ENCODE assay signal across 20 cellular contexts in the genomic region with DNA sequence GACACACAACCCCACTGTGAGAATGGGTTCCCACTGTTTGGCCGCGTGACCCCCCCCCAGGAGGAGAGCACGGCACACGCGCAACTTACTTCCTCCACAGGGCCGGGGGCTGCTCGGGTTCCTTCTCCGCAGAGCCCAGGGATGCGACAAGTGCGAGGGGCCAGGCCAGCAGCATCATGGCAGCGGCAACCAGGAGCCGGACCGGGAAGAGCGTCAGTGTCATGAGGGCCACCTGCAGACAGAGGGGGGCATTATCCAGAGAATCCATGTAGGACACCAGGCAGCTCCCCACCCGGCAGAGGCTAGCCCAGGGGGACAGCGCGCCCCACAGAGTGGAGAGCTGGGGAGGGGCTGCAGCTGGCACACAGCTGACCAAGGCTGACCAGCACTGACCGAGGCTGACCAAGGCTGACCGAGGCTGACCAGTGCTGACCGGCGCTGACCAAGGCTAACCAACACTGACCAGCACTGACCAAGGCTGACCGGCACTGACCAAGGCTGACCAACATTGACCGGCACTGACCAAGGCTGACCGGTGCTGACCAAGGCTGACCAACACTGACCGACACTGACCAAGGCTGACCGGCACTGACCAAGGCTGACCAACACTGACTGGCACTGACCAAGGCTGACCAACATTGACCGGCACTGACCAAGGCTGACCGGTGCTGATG. TPM values are rescaled to one million over a fixed set of nuclear protein-coding genes. Genes with fewer than 3 reads are reported as not detected.
A peak's percentile ranks its signal among the peaks of the same experiment; 100 is the strongest.
DNase-seq lines count a peak whose midpoint lies in the region; ATAC-seq and TF ChIP-seq lines count a peak whose summit lies in the region.
"Had no signal": no experiment of that assay in that cellular context is flagged by ENCODE, and none has a peak within 500 bp of the region (broad histone marks: within the 10 kb centered on the region; RNA-seq: fewer than 3 reads in every experiment).

No MANE protein-coding gene starts in this region.

- peaks cover 22% of the 10 kb centered on the region for H3K4me1 Mint-ChIP-seq in activated CD4-positive, alpha-beta T cell treated with anti-CD3 and anti-CD28 coated beads for 36 hours
- peaks cover 62 to 96% of the 10 kb centered on the region in 2 donors for H3K4me1 Mint-ChIP-seq in stimulated activated naive B cell treated with anti-CD40 and anti-IgM and Interleukin-4, amounts not matched to agents 10 μg/mL and 1 μg/mL and 100 μg/mL, for 72 hours

- intact Hi-C loops in activated CD4-positive, alpha-beta T cell treated with anti-CD3 and anti-CD28 coated beads for 36 hours (cut with DNase I, micrococcal nuclease), result no loop called here

- H3K9me3 ChIP-seq in hepatocyte (ENCODE audit: low read depth), result no peaks in the 10 kb centered on the region

- H3K9me3 Mint-ChIP-seq in activated CD4-positive, alpha-beta T cell treated with anti-CD3 and anti-CD28 coated beads for 36 hours (ENCODE audit: low read depth), result no peaks in the 10 kb centered on the region
- peaks cover 3% of the 10 kb centered on the region in 2 donors for H3K9me3 Mint-ChIP-seq in stimulated activated naive B cell treated with anti-CD40 and anti-IgM and Interleukin-4, amounts not matched to agents 10 μg/mL and 1 μg/mL and 100 μg/mL, for 72 hours
- H3K9me3 Mint-ChIP-seq: activated naive CD4-positive, alpha-beta T cell treated with anti-CD3 and anti-CD28 coated beads, Interleukin-2, amount 50 U/mL, for 72 hours; activated T-cell treated with anti-CD3 and anti-CD28 coated beads, Interleukin-2, amount 50 U/mL, for 4 hours had no signal

- H3K27ac Mint-ChIP-seq in activated CD4-positive, alpha-beta T cell treated with anti-CD3 and anti-CD28 coated beads for 36 hours, result no peak overlapping the region
- peak overlapping the region; percentile 91 for H3K27ac Mint-ChIP-seq in stimulated activated naive B cell treated with anti-CD40 and anti-IgM and Interleukin-4, amounts not matched to agents 10 μg/mL and 1 μg/mL and 100 μg/mL, for 72 hours
- H3K27ac Mint-ChIP-seq: activated naive CD4-positive, alpha-beta T cell treated with anti-CD3 and anti-CD28 coated beads, Interleukin-2, amount 50 U/mL, for 72 hours had no signal

- POLR2A ChIA-PET in activated CD4-positive, alpha-beta T cell treated with anti-CD3 and anti-CD28 coated beads for 36 hours (lab: Charles Lee), result interaction anchor here (0.6 kb wide), 1 partner anchor 9 kb away, joined by 8 read pairs; no protein-coding TSS in a partner anchor
- POLR2A ChIA-PET in RWPE1 (lab: Yijun Ruan, JAX; ENCODE audit: low non-redundant PET), result no interaction called here

- 94% methylated on average over 27 of the region's 28 CpGs for WGBS in hepatocyte (ENCODE audit: low lambda C conversion rate, missing lambda C conversion rate)

- H3K79me2 ChIP-seq in hepatocyte, result peaks cover 42% of the 10 kb centered on the region

- H3K36me3 ChIP-seq in hepatocyte (replicated peaks; ENCODE audit: insufficient read depth, low read depth), result no peaks in the 10 kb centered on the region

- CTCF ChIA-PET in activated CD4-positive, alpha-beta T cell treated with anti-CD3 and anti-CD28 coated beads for 36 hours (lab: Charles Lee), result no interaction called here
- CTCF ChIA-PET in RWPE1 (lab: Yijun Ruan, JAX), result interaction anchor here (1.0 kb wide), 1 partner anchor 143 kb away, joined by 4 read pairs; no protein-coding TSS in a partner anchor

- TF ChIP-seq CTCF in RWPE1 (conservative IDR thresholded peaks at IDR 0.05; ENCODE audit: low read depth) (no peak), foreskin keratinocyte (conservative IDR thresholded peaks at IDR 0.05) (no peak), hepatocyte (IDR thresholded peaks at IDR 0.05; ENCODE audit: poor library complexity) (no peak)

- H3K27me3 Mint-ChIP-seq in activated CD4-positive, alpha-beta T cell treated with anti-CD3 and anti-CD28 coated beads for 36 hours, result no peaks in the 10 kb centered on the region
- no peaks in the 10 kb centered on the region for H3K27me3 Mint-ChIP-seq in stimulated activated naive B cell treated with anti-CD40 and anti-IgM and Interleukin-4, amounts not matched to agents 10 μg/mL and 1 μg/mL and 100 μg/mL, for 72 hours

- H2AFZ ChIP-seq in hepatocyte, result no peak overlapping the region

- H3K4me2 ChIP-seq in hepatocyte, result no peak overlapping the region

- H3K27ac ChIP-seq in RWPE1 (peak overlapping the region; percentile 36), foreskin keratinocyte (no peak overlapping the region), hepatocyte (no peak overlapping the region)

- no peak for TF ChIP-seq POLR2A in GM18505 (IDR thresholded peaks at IDR 0.05; ENCODE audit: borderline replicate concordance, extremely low read depth, insufficient read depth, insufficient read length)

- no peaks in the 10 kb centered on the region for H3K27me3 ChIP-seq in foreskin keratinocyte
- H3K27me3 ChIP-seq in hepatocyte, result no peaks in the 10 kb centered on the region

- H3K36me3 Mint-ChIP-seq in activated CD4-positive, alpha-beta T cell treated with anti-CD3 and anti-CD28 coated beads for 36 hours (ENCODE audit: low read depth), result peaks cover 10% of the 10 kb centered on the region
- H3K36me3 Mint-ChIP-seq in stimulated activated naive B cell treated with anti-CD40 and anti-IgM and Interleukin-4, amounts not matched to agents 10 μg/mL and 1 μg/mL and 100 μg/mL, for 72 hours, result peaks cover 43 to 52% of the 10 kb centered on the region in 2 donors

- peak; percentile 24 for ATAC-seq in activated CD4-positive, alpha-beta T cell treated with anti-CD3 and anti-CD28 coated beads for 36 hours
- ATAC-seq in foreskin keratinocyte, result peak; percentile 4
- ATAC-seq in stimulated activated naive B cell treated with anti-CD40 and anti-IgM and Interleukin-4, amounts not matched to agents 10 μg/mL and 1 μg/mL and 100 μg/mL, for 72 hours (replicated peaks), result no peak
- ATAC-seq in GM18505 (IDR thresholded peaks at IDR 0.05; ENCODE audit: unreplicated experiment), result no peak

- H3K9me2 ChIP-seq in hepatocyte (replicated peaks; ENCODE audit: insufficient read depth), result no peaks in the 10 kb centered on the region

- peaks cover 46% of the 10 kb centered on the region for H4K20me1 ChIP-seq in hepatocyte (ENCODE audit: insufficient read depth, poor library complexity, severe bottlenecking)

- H3K4me1 ChIP-seq in foreskin keratinocyte (no peaks in the 10 kb centered on the region), hepatocyte (ENCODE audit: insufficient read depth) (no peaks in the 10 kb centered on the region)

- no peak for DNase-seq in activated CD4-positive, alpha-beta T cell treated with anti-CD3 and anti-CD28 coated beads for 36 hours
- DNase-seq in activated CD4-positive, alpha-beta T cell treated with anti-CD3 and anti-CD28 coated beads for 4 hours, result no peak
- DNase-seq in RWPE1 (ENCODE audit: low spot score) (no peak), foreskin keratinocyte (no peak), hepatocyte (ENCODE audit: low spot score) (no peak), HK-2 (ENCODE audit: unreplicated experiment) (no peak)
- no peak for DNase-seq in stimulated activated naive B cell treated with anti-CD40 and anti-IgM and Interleukin-4, amounts not matched to agents 10 μg/mL and 1 μg/mL and 100 μg/mL, for 72 hours
- DNase-seq: activated CD4-positive, alpha-beta T cell treated with anti-CD3 and anti-CD28 coated beads, Interleukin-2, amount 50 U/mL, for 4 hours; activated T-cell treated with anti-CD3 and anti-CD28 coated beads, Interleukin-2, amount 50 U/mL, for 4 hours; GDM1; hippocampal formation; kidney; NCI-H1092; NCI-H2081 treated with DMSO at 0.1 percent for 48 hours; NCI-H69 had no signal

- H3K4me3 Mint-ChIP-seq in activated CD4-positive, alpha-beta T cell treated with anti-CD3 and anti-CD28 coated beads for 36 hours, result no peak overlapping the region
- peak overlapping the region; percentile 62 to 71 for H3K4me3 Mint-ChIP-seq in stimulated activated naive B cell treated with anti-CD40 and anti-IgM and Interleukin-4, amounts not matched to agents 10 μg/mL and 1 μg/mL and 100 μg/mL, for 72 hours
- H3K4me3 Mint-ChIP-seq: activated T-cell treated with anti-CD3 and anti-CD28 coated beads, Interleukin-2, amount 50 U/mL, for 4 hours had no signal

- no peak overlapping the region for H3K4me3 ChIP-seq in hepatocyte
- H3K4me3 ChIP-seq: lung had no signal

RNA-seq across cellular contexts. Expression of a gene that starts 22.3 kb away (rescaled TPM):
- total RNA-seq in activated CD4-positive, alpha-beta T cell treated with anti-CD3 and anti-CD28 coated beads for 36 hours, result 10 to 100 TPM; 42.5 to 54.5 TPM
- 43.2 and 45.6 TPM in 2 replicates for total RNA-seq in foreskin keratinocyte
- polyA plus RNA-seq in foreskin keratinocyte, result 28.7 and 33.8 TPM in 2 replicates
- total RNA-seq in hepatocyte, result 44.1 and 46.7 TPM in 2 replicates
- 56.0 and 75.7 TPM in 2 replicates for polyA plus RNA-seq in hepatocyte

RNA-seq across cellular contexts. Expression of a gene that starts 56.3 kb away (rescaled TPM):
- not detected for total RNA-seq in activated CD4-positive, alpha-beta T cell treated with anti-CD3 and anti-CD28 coated beads for 36 hours
- total RNA-seq in foreskin keratinocyte (not detected in 2 replicates), hepatocyte (not detected in 2 replicates)
- polyA plus RNA-seq in foreskin keratinocyte (not detected in 2 replicates), hepatocyte (1.2 TPM in 1 of 2 replicates, not detected in the other)
- total RNA-seq: activated naive CD4-positive, alpha-beta T cell treated with anti-CD3 and anti-CD28 coated beads, Interleukin-2, amount 50 U/mL, for 72 hours; activated T-cell treated with anti-CD3 and anti-CD28 coated beads, Interleukin-2, amount 50 U/mL, for 4 hours; Right ventricle myocardium inferior; urinary bladder had no signal

Comparison
In these comparisons a context has a peak if more than half of its experiments do, and no peak if none do; other contexts are left out.
1. ATAC-seq: peak in activated CD4-positive, alpha-beta T cell treated with anti-CD3 and anti-CD28 coated beads for 36 hours (single experiment) and foreskin keratinocyte (single experiment); none in stimulated activated naive B cell treated with anti-CD40 and anti-IgM and Interleukin-4, amounts not matched to agents 10 μg/mL and 1 μg/mL and 100 μg/mL, for 72 hours (0 of 2) and GM18505 (single experiment).